Comparison of ENCODE assay signal across 9 cellular contexts in genomic region chr19:45793178-45793564, GRCh38. TPM values are rescaled to one million over a fixed set of nuclear protein-coding genes. Genes with fewer than 3 reads are reported as not detected.
DNase-seq lines count a peak whose midpoint lies in the region; ATAC-seq, FAIRE-seq and TF ChIP-seq lines count a peak whose summit lies in the region.
"Had no signal": no experiment of that assay in that cellular context is flagged by ENCODE, and none has a peak within 500 bp of the region (broad histone marks: within the 10 kb centered on the region; RNA-seq: fewer than 3 reads in every experiment).

No MANE protein-coding gene starts in this region.

- CTCF ChIA-PET in H1 (lab: Charles Lee; ENCODE audit: partially characterized antibody), result interaction anchor here (0.6 to 2.1 kb wide), 8 partner anchors 8 to 150 kb away, joined by 3 to 7 read pairs (median 4); partner anchors contain the start of gene SIX5

- H3K4ac ChIP-seq in H1 (replicated peaks; ENCODE audit: insufficient read length, low read depth, low read length), result no peak overlapping the region

- no peak overlapping the region for H4K5ac ChIP-seq in H1 (ENCODE audit: insufficient read length, low read depth, low read length)

- no peak overlapping the region for H2BK5ac ChIP-seq in H1 (ENCODE audit: low read depth, low read length)

- H3K9ac ChIP-seq in OCI-LY3 (ENCODE audit: low read length) (no peak overlapping the region), H1 (replicated peaks in 1 of 4; ENCODE audit: extremely low read depth in 1 of 4, low read depth in 3 of 4, low read length in 3 of 4) (peak overlapping the region in 2 of 4 experiments; percentile 44 to 48; a peak in 2 of 7 replicates)

- H3K4me1 ChIP-seq in OCI-LY3 (ENCODE audit: low read length), result peaks cover 29% of the 10 kb centered on the region
- H3K4me1 ChIP-seq in H1 (replicated peaks in 1 of 4; ENCODE audit: control insufficient read depth in 3 of 4, insufficient read depth in 4 of 4, low read length in 3 of 4), result peaks cover 0 to 6% (median 4%) of the 10 kb centered on the region in 4 experiments; a peak in 3 of 7 replicates

- no peak for TF ChIP-seq RAD21 in H1 (IDR thresholded peaks at IDR 0.05 in 1 of 2, conservative IDR thresholded peaks at IDR 0.05 in 1 of 2; ENCODE audit: low read depth in 2 of 2, low read length in 2 of 2)

- WGBS in H1 (ENCODE audit: extremely low coverage in 1 of 2, insufficient coverage in 1 of 2, insufficient read length in 1 of 2, insufficient replicate concordance in 2 of 2, low coverage in 1 of 2, low lambda C conversion rate in 2 of 2, missing lambda C conversion rate in 1 of 2), 2 experiments, result 54% methylated on average over 3 of the region's 3 CpGs; no CpG with 5 or more reads in 1 of the 2 experiments

- H3K4me3 ChIP-seq in GM12865 (ENCODE audit: low read depth, low read length) (peak overlapping the region; percentile 7), OCI-LY3 (ENCODE audit: low read length) (peak overlapping the region; percentile 49), H1 (ENCODE audit: extremely low read depth in 1 of 4, insufficient read depth in 2 of 4, low read depth in 3 of 4, low read length in 4 of 4) (peak overlapping the region in 1 of 4 experiments; percentile 22; a peak in 1 of 8 replicates), retinal pigment epithelial cell (ENCODE audit: low read length) (peak overlapping the region; percentile 11)

- POLR2A ChIA-PET in H1 (lab: Charles Lee; ENCODE audit: partially characterized antibody), result interaction anchor here (0.6 to 4.3 kb wide), 14 partner anchors 11 to 475 kb away, joined by 3 to 39 read pairs (median 4); partner anchors contain the start of genes DMPK, FOXA3, QPCTL and RSPH6A

- H3K23ac ChIP-seq in H1 (ENCODE audit: insufficient read length), result no peak overlapping the region

- FAIRE-seq in H1 (lab: Jason Lieb, UNC), result no peak

- H3K4me2 ChIP-seq in OCI-LY3 (ENCODE audit: low read length) (peak overlapping the region; percentile 44), H1 (ENCODE audit: insufficient read depth in 1 of 2, low read depth in 2 of 2, low read length in 2 of 2) (peak overlapping the region; percentile 35 to 57)

- ATAC-seq in HG03460 (IDR thresholded peaks at IDR 0.05; ENCODE audit: unreplicated experiment) (no peak), SK-N-SH treated with all-trans-retinoic acid at 6 μM for 48 hours (no peak)

- H3K56ac ChIP-seq in H1 (replicated peaks; ENCODE audit: insufficient read length, low read depth, low read length), result no peak overlapping the region

- no peak for TF ChIP-seq EP300 in H1 (IDR thresholded peaks at IDR 0.05; ENCODE audit: borderline replicate concordance in 1 of 2, low read depth in 2 of 2, low read length in 2 of 2)

- peaks cover 4% of the 10 kb centered on the region; the same call in 1 of the 2 replicates for H3K23me2 ChIP-seq in H1 (ENCODE audit: low read depth, low read length)

- H2AK5ac ChIP-seq in H1 (ENCODE audit: low read depth, low read length), result no peak overlapping the region

- no peaks in the 10 kb centered on the region for H3K9me3 ChIP-seq in OCI-LY3 (ENCODE audit: insufficient read depth, low read length)
- no peaks in the 10 kb centered on the region for H3K9me3 ChIP-seq in H1 (ENCODE audit: insufficient read depth in 2 of 2, low read depth in 1 of 2, low read length in 1 of 2)
- H3K9me3 ChIP-seq: esophagus squamous epithelium had no signal

- no peak overlapping the region for H2BK15ac ChIP-seq in H1 (ENCODE audit: low read length)

- TF ChIP-seq CTCF in GM12865 (IDR thresholded peaks at IDR 0.05; ENCODE audit: insufficient read depth, low read depth, low read length, missing control alignments) (no peak), OCI-LY3 (IDR thresholded peaks at IDR 0.05; ENCODE audit: low read depth, low read length) (no peak), H1 (IDR thresholded peaks at IDR 0.05; ENCODE audit: control extremely low read depth in 1 of 3, insufficient read depth in 1 of 3, low read depth in 1 of 3, low read length in 3 of 3) (no peak), retinal pigment epithelial cell (conservative IDR thresholded peaks at IDR 0.05; ENCODE audit: low read depth, low read length) (no peak)

- peaks cover 14% of the 10 kb centered on the region for H4K20me1 ChIP-seq in OCI-LY3 (ENCODE audit: insufficient read depth, low read length)
- H4K20me1 ChIP-seq in H1 (replicated peaks in 1 of 2; ENCODE audit: control insufficient read depth in 1 of 2, insufficient read depth in 2 of 2, low read length in 2 of 2), result peaks cover 0 to 7% of the 10 kb centered on the region in 2 experiments

- peaks cover 10% of the 10 kb centered on the region for H3K79me1 ChIP-seq in H1 (ENCODE audit: low read depth, low read length)

- H3K36me3 ChIP-seq in OCI-LY3 (replicated peaks; ENCODE audit: low read depth, low read length) (peaks cover 14% of the 10 kb centered on the region), H1 (ENCODE audit: control insufficient read depth in 2 of 4, insufficient read depth in 4 of 4, low read length in 3 of 4) (peaks cover 0 to 14% (median 10%) of the 10 kb centered on the region in 4 experiments; a peak in 6 of 8 replicates)

- DNase-seq in GM12865 (ENCODE audit: low read depth), result no peak
- DNase-seq in H1 (ENCODE audit: low read depth in 1 of 2, low spot score in 2 of 2), result no peak
- no peak for DNase-seq in retinal pigment epithelial cell (ENCODE audit: low read depth)
- no peak for DNase-seq in SHP77 treated with DMSO at 0.1 percent for 48 hours (lab: John Stamatoyannopoulos, UW)
- no peak for DNase-seq in NK-92 (lab: John Stamatoyannopoulos, UW; ENCODE audit: unreplicated experiment)

- H4K8ac ChIP-seq in H1 (ENCODE audit: extremely low read depth, insufficient read depth, low read length), result no peak overlapping the region

- no peaks in the 10 kb centered on the region for H3K27me3 ChIP-seq in OCI-LY3 (ENCODE audit: low read depth, low read length)
- H3K27me3 ChIP-seq in H1 (replicated peaks in 1 of 4; ENCODE audit: control insufficient read depth in 3 of 4, extremely low read depth in 1 of 4, insufficient read depth in 3 of 4, low read length in 3 of 4), result no peaks in the 10 kb centered on the region
- H3K27me3 ChIP-seq: esophagus squamous epithelium had no signal

- no peak overlapping the region for H3K14ac ChIP-seq in H1 (ENCODE audit: insufficient read length)

- H3K27ac ChIP-seq in OCI-LY3 (ENCODE audit: low read length) (no peak overlapping the region), H1 (ENCODE audit: low read depth, low read length) (no peak overlapping the region)

- H2AFZ ChIP-seq in OCI-LY3 (ENCODE audit: low read depth, low read length), result no peak overlapping the region
- H2AFZ ChIP-seq in H1 (ENCODE audit: low read length), result no peak overlapping the region

- H3K18ac ChIP-seq in H1 (ENCODE audit: extremely low read depth, low read length), result no peak overlapping the region

- H2BK20ac ChIP-seq in H1 (ENCODE audit: low read length), result no peak overlapping the region

- no peak overlapping the region for H4K91ac ChIP-seq in H1 (replicated peaks; ENCODE audit: insufficient read length, low read length)

- H3K79me2 ChIP-seq in OCI-LY3 (ENCODE audit: low read length), result peaks cover 15% of the 10 kb centered on the region
- peaks cover 0 to 12% of the 10 kb centered on the region in 2 experiments; a peak in 2 of 4 replicates for H3K79me2 ChIP-seq in H1 (ENCODE audit: control insufficient read depth in 1 of 2, insufficient read depth in 2 of 2, low read length in 2 of 2)

- no peak overlapping the region for H2BK120ac ChIP-seq in H1 (replicated peaks; ENCODE audit: low read depth, low read length)

- 0 out of 2 replicates have a peak overlapping the region, but pooled peaks have one; percentile 31 for H2BK12ac ChIP-seq in H1 (ENCODE audit: low read depth, low read length)

- no peak for TF ChIP-seq POLR2A in H1 (IDR thresholded peaks at IDR 0.05; ENCODE audit: control extremely low read depth in 1 of 2, low read depth in 2 of 2, low read length in 2 of 2)

RNA-seq across cellular contexts. Expression of gene DMWD, which starts 0.5 kb away (rescaled TPM):
- 41.0 and 41.6 TPM in 2 replicates for total RNA-seq in H1 (2021; fragmentation: NEBNext Ultra II Directional; extraction: Animal tissue kit (Norgen Biotek cat#: 25700))
- 13.6 and 23.7 TPM in 2 replicates for polyA plus RNA-seq in H1 (2011; rRNA removed)
- polyA plus RNA-seq in H1 (2011; cell fraction: cytosol; rRNA removed), result 14.6 TPM
- polyA plus RNA-seq in H1 (2011; cell fraction: nucleus; rRNA removed), result 83.4 TPM
- polyA plus RNA-seq in H1 (2012, experiment 1 of 2), result 18.1 to 24.8 TPM (median 20.7 TPM) in 4 replicates
- polyA plus RNA-seq in H1 (2012, experiment 2 of 2), result 14.5 TPM
- polyA plus RNA-seq in H1 (2013, experiment 1 of 2), result 18.6 TPM
- 17.7 TPM for polyA plus RNA-seq in H1 (2013, experiment 2 of 2)
- polyA minus RNA-seq in H1 (2011; rRNA and poly(A)+ RNA removed), result 18.0 and 24.8 TPM in 2 replicates
- polyA minus RNA-seq in H1 (2011; cell fraction: cytosol; rRNA and poly(A)+ RNA removed), result 23.3 TPM
- polyA minus RNA-seq in H1 (2011; cell fraction: nucleus; rRNA and poly(A)+ RNA removed), result 61.6 TPM

RNA-seq across cellular contexts. Expression of gene DMPK, which starts 10.9 kb away (rescaled TPM):
- 27.4 and 28.2 TPM in 2 replicates for total RNA-seq in H1 (2021; fragmentation: NEBNext Ultra II Directional; extraction: Animal tissue kit (Norgen Biotek cat#: 25700))
- polyA plus RNA-seq in H1 (2011; rRNA removed), result 13.7 and 25.3 TPM in 2 replicates
- 18.9 TPM for polyA plus RNA-seq in H1 (2011; cell fraction: cytosol; rRNA removed)
- 155 TPM for polyA plus RNA-seq in H1 (2011; cell fraction: nucleus; rRNA removed)
- polyA plus RNA-seq in H1 (2012, experiment 1 of 2), result 18.9 to 42.0 TPM (median 34.4 TPM) in 4 replicates
- 23.6 TPM for polyA plus RNA-seq in H1 (2012, experiment 2 of 2)
- 12.6 TPM for polyA plus RNA-seq in H1 (2013, experiment 1 of 2)
- 10.9 TPM for polyA plus RNA-seq in H1 (2013, experiment 2 of 2)
- 7.1 and 11.1 TPM in 2 replicates for polyA minus RNA-seq in H1 (2011; rRNA and poly(A)+ RNA removed)
- polyA minus RNA-seq in H1 (2011; cell fraction: cytosol; rRNA and poly(A)+ RNA removed), result 7.6 TPM
- polyA minus RNA-seq in H1 (2011; cell fraction: nucleus; rRNA and poly(A)+ RNA removed), result 26.5 TPM

RNA-seq across cellular contexts. Expression of gene RSPH6A, which starts 21.9 kb away (rescaled TPM):
- total RNA-seq in H1 (2021; fragmentation: NEBNext Ultra II Directional; extraction: Animal tissue kit (Norgen Biotek cat#: 25700)), result 0.19 and 0.25 TPM in 2 replicates
- 0.05 TPM in 2 replicates for polyA plus RNA-seq in H1 (2011; rRNA removed)
- 0.05 TPM for polyA plus RNA-seq in H1 (2011; cell fraction: cytosol; rRNA removed)
- polyA plus RNA-seq in H1 (2011; cell fraction: nucleus; rRNA removed), result 0.43 TPM
- polyA plus RNA-seq in H1 (2012, experiment 1 of 2), result 0.12 TPM in 1 of 4 replicates, not detected in the others
- 0.09 TPM for polyA plus RNA-seq in H1 (2012, experiment 2 of 2)
- polyA plus RNA-seq in H1 (2013, experiment 1 of 2), result 0.08 TPM
- polyA plus RNA-seq in H1 (2013, experiment 2 of 2), result 0.06 TPM
- polyA minus RNA-seq in H1 (2011; rRNA and poly(A)+ RNA removed), result 0.22 and 0.35 TPM in 2 replicates
- not detected for polyA minus RNA-seq in H1 (2011; cell fraction: cytosol; rRNA and poly(A)+ RNA removed)
- polyA minus RNA-seq in H1 (2011; cell fraction: nucleus; rRNA and poly(A)+ RNA removed), result 1.4 TPM

RNA-seq across cellular contexts. Expression of gene SIX5, which starts 24.1 kb away (rescaled TPM):
- 24.2 and 27.3 TPM in 2 replicates for total RNA-seq in H1 (2021; fragmentation: NEBNext Ultra II Directional; extraction: Animal tissue kit (Norgen Biotek cat#: 25700))
- 20.9 and 37.2 TPM in 2 replicates for polyA plus RNA-seq in H1 (2011; rRNA removed)
- 21.5 TPM for polyA plus RNA-seq in H1 (2011; cell fraction: cytosol; rRNA removed)
- 69.2 TPM for polyA plus RNA-seq in H1 (2011; cell fraction: nucleus; rRNA removed)
- polyA plus RNA-seq in H1 (2012, experiment 1 of 2), result 7.1 to 16.2 TPM (median 15.3 TPM) in 4 replicates
- 8.7 TPM for polyA plus RNA-seq in H1 (2012, experiment 2 of 2)
- polyA plus RNA-seq in H1 (2013, experiment 1 of 2), result 15.1 TPM
- 13.5 TPM for polyA plus RNA-seq in H1 (2013, experiment 2 of 2)
- 4.6 and 6.7 TPM in 2 replicates for polyA minus RNA-seq in H1 (2011; rRNA and poly(A)+ RNA removed)
- 18.0 TPM for polyA minus RNA-seq in H1 (2011; cell fraction: cytosol; rRNA and poly(A)+ RNA removed)
- polyA minus RNA-seq in H1 (2011; cell fraction: nucleus; rRNA and poly(A)+ RNA removed), result 19.0 TPM

RNA-seq across cellular contexts. Expression of gene MEIOSIN, which starts 59.9 kb away (rescaled TPM):
- not detected in 2 replicates for total RNA-seq in H1 (2021; fragmentation: NEBNext Ultra II Directional; extraction: Animal tissue kit (Norgen Biotek cat#: 25700))
- 0.11 and 0.14 TPM in 2 replicates for polyA plus RNA-seq in H1 (2011; rRNA removed)
- 0.06 TPM for polyA plus RNA-seq in H1 (2011; cell fraction: cytosol; rRNA removed)
- polyA plus RNA-seq in H1 (2011; cell fraction: nucleus; rRNA removed), result 0.09 TPM
- 0.07 to 0.09 TPM (median 0.08 TPM) in 3 of 4 replicates, not detected in the other for polyA plus RNA-seq in H1 (2012, experiment 1 of 2)
- polyA plus RNA-seq in H1 (2012, experiment 2 of 2), result not detected
- polyA plus RNA-seq in H1 (2013, experiment 1 of 2), result 0.06 TPM
- polyA plus RNA-seq in H1 (2013, experiment 2 of 2), result 0.07 TPM
- 0.16 TPM in 1 of 2 replicates, not detected in the other for polyA minus RNA-seq in H1 (2011; rRNA and poly(A)+ RNA removed)
- polyA minus RNA-seq in H1 (2011; cell fraction: cytosol; rRNA and poly(A)+ RNA removed), result not detected
- polyA minus RNA-seq in H1 (2011; cell fraction: nucleus; rRNA and poly(A)+ RNA removed), result not detected
- total RNA-seq: esophagus squamous epithelium had no signal
